Comparison of ENCODE assay signal across 19 cellular contexts in the genomic region with DNA sequence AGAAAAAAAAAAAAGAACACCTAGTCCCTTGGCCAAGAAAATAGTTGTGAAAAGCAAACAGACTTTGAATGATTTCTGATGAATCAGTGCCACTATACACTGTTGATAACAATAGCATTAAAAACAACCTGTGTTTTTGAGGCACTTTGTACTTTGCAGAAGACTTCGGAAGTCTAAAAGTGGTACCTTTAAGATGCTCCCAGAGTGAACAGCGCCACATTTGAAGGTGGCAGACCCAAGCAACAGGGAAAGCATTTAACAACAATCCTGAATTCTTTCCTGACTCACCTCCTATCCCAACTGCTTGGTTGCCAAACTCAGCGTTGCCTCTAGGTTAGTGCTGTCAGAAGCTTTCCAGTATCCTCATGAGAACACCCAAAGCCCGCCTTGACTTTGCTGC.
DNase-seq lines count a peak whose midpoint lies in the region; ATAC-seq, FAIRE-seq and TF ChIP-seq lines count a peak whose summit lies in the region.
"Had no signal": no experiment of that assay in that cellular context is flagged by ENCODE, and none has a peak within 500 bp of the region (broad histone marks: within the 10 kb centered on the region; RNA-seq: fewer than 3 reads in every experiment).

No MANE protein-coding gene starts in this region.

- ATAC-seq in WTC11 (peak; percentile 42; the same call in 1 of the 2 replicates), GM21723 (IDR thresholded peaks at IDR 0.05; ENCODE audit: unreplicated experiment) (no peak)

- no peak for FAIRE-seq in D721Med (lab: Jason Lieb, UNC)
- FAIRE-seq: H1 had no signal

- peaks cover 3% of the 10 kb centered on the region; the same call in 1 of the 2 replicates for H3K27me3 Mint-ChIP-seq in WTC11 (ENCODE audit: low read depth)
- H3K27me3 Mint-ChIP-seq in T-helper 2 cell treated with Interferon-gamma antibody and Interleukin-4, amounts not matched to agents 5 μg/mL and 100 μg/mL, for 36 hours (ENCODE audit: low read depth), result no peaks in the 10 kb centered on the region

- peaks cover 12% of the 10 kb centered on the region for H3K9me3 Mint-ChIP-seq in WTC11
- H3K9me3 Mint-ChIP-seq in T-helper 2 cell treated with Interferon-gamma antibody and Interleukin-4, amounts not matched to agents 5 μg/mL and 100 μg/mL, for 36 hours, result no peaks in the 10 kb centered on the region

- H3K4me3 ChIP-seq in fibroblast of mammary gland (ENCODE audit: control insufficient read depth, low read depth, low read length), result no peak overlapping the region
- H3K4me3 ChIP-seq: BLaER1, MG63, SJSA1 had no signal

- DNase-seq in SIG-M5 treated with dmso at 0.1 percent for 504 hours (lab: John Stamatoyannopoulos, UW; ENCODE audit: unreplicated experiment) (peak; percentile 1), SIG-M5 (lab: John Stamatoyannopoulos, UW) (no peak), WTC11 (ENCODE audit: low spot score) (no peak), fibroblast of mammary gland (ENCODE audit: low read depth) (peak; percentile 31), D721Med (ENCODE audit: insufficient read length, low spot score) (no peak), NCI-H1048 (lab: John Stamatoyannopoulos, UW) (no peak)
- no peak for DNase-seq in T-helper 2 cell treated with Interferon-gamma antibody and Interleukin-4, amounts not matched to agents 5 μg/mL and 100 μg/mL, for 36 hours (ENCODE audit: low spot score)
- DNase-seq: 8988T, DMS153, EL, MG63, NCI-H1092 treated with DMSO at 0.1 percent for 48 hours, NCI-H1694, NCI-H524, RPMI8226 had no signal

- TF ChIP-seq CTCF in WTC11 (IDR thresholded peaks at IDR 0.05), result no peak
- no peak for TF ChIP-seq CTCF in fibroblast of mammary gland (conservative IDR thresholded peaks at IDR 0.05; ENCODE audit: control insufficient read depth, insufficient read depth, low read depth, low read length)
- TF ChIP-seq CTCF in D721Med (IDR thresholded peaks at IDR 0.05; ENCODE audit: insufficient read depth, missing control alignments), result no peak

- H3K27ac Mint-ChIP-seq in WTC11, result no peak overlapping the region
- no peak overlapping the region for H3K27ac Mint-ChIP-seq in T-helper 2 cell treated with Interferon-gamma antibody and Interleukin-4, amounts not matched to agents 5 μg/mL and 100 μg/mL, for 36 hours

- no peak overlapping the region for H3K4me3 Mint-ChIP-seq in WTC11
- H3K4me3 Mint-ChIP-seq in T-helper 2 cell treated with Interferon-gamma antibody and Interleukin-4, amounts not matched to agents 5 μg/mL and 100 μg/mL, for 36 hours, result no peak overlapping the region

- CTCF ChIA-PET in WTC11 (lab: Charles Lee), result interaction anchor here (0.5 to 1.7 kb wide), 2 partner anchors 81 to 178 kb away, joined by 3 to 4 read pairs; no protein-coding TSS in a partner anchor

- peaks cover 7% of the 10 kb centered on the region for H3K36me3 Mint-ChIP-seq in WTC11
- H3K36me3 Mint-ChIP-seq in T-helper 2 cell treated with Interferon-gamma antibody and Interleukin-4, amounts not matched to agents 5 μg/mL and 100 μg/mL, for 36 hours (ENCODE audit: low read depth), result no peaks in the 10 kb centered on the region

- peaks cover 8% of the 10 kb centered on the region; the same call in 1 of the 2 replicates for H3K4me1 Mint-ChIP-seq in WTC11
- no peaks in the 10 kb centered on the region for H3K4me1 Mint-ChIP-seq in T-helper 2 cell treated with Interferon-gamma antibody and Interleukin-4, amounts not matched to agents 5 μg/mL and 100 μg/mL, for 36 hours (ENCODE audit: low read depth)

- POLR2A ChIA-PET in WTC11 (lab: Charles Lee), result no interaction called here

TF ChIP-seq in WTC11, 78 proteins besides CTCF, POLR2A, EP300 and RAD21 (continues in another document):
- TF ChIP-seq ZNF671 (CRISPR knock-in tag; IDR thresholded peaks at IDR 0.05), result no peak
- TF ChIP-seq, protein P1, sequence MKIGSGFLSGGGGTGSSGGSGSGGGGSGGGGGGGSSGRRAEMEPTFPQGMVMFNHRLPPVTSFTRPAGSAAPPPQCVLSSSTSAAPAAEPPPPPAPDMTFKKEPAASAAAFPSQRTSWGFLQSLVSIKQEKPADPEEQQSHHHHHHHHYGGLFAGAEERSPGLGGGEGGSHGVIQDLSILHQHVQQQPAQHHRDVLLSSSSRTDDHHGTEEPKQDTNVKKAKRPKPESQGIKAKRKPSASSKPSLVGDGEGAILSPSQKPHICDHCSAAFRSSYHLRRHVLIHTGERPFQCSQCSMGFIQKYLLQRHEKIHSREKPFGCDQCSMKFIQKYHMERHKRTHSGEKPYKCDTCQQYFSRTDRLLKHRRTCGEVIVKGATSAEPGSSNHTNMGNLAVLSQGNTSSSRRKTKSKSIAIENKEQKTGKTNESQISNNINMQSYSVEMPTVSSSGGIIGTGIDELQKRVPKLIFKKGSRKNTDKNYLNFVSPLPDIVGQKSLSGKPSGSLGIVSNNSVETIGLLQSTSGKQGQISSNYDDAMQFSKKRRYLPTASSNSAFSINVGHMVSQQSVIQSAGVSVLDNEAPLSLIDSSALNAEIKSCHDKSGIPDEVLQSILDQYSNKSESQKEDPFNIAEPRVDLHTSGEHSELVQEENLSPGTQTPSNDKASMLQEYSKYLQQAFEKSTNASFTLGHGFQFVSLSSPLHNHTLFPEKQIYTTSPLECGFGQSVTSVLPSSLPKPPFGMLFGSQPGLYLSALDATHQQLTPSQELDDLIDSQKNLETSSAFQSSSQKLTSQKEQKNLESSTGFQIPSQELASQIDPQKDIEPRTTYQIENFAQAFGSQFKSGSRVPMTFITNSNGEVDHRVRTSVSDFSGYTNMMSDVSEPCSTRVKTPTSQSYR (CRISPR knock-in tag; IDR thresholded peaks at IDR 0.05), result no peak
- no peak for TF ChIP-seq NR1H2 (CRISPR knock-in tag; IDR thresholded peaks at IDR 0.05)
- TF ChIP-seq ZNF219 (CRISPR knock-in tag; IDR thresholded peaks at IDR 0.05; ENCODE audit: borderline replicate concordance), result no peak
- no peak for TF ChIP-seq ELF4 (CRISPR knock-in tag; IDR thresholded peaks at IDR 0.05; ENCODE audit: low read depth)
- TF ChIP-seq ZNF317 (CRISPR knock-in tag; IDR thresholded peaks at IDR 0.05; ENCODE audit: borderline replicate concordance, low read depth), result no peak
- no peak for TF ChIP-seq JAZF1 (CRISPR knock-in tag; IDR thresholded peaks at IDR 0.05)
- no peak for TF ChIP-seq NR3C1 (CRISPR knock-in tag; conservative IDR thresholded peaks at IDR 0.05; ENCODE audit: low read depth)
- no peak for TF ChIP-seq ATF1 (CRISPR knock-in tag; IDR thresholded peaks at IDR 0.05)
- TF ChIP-seq, protein P2, sequence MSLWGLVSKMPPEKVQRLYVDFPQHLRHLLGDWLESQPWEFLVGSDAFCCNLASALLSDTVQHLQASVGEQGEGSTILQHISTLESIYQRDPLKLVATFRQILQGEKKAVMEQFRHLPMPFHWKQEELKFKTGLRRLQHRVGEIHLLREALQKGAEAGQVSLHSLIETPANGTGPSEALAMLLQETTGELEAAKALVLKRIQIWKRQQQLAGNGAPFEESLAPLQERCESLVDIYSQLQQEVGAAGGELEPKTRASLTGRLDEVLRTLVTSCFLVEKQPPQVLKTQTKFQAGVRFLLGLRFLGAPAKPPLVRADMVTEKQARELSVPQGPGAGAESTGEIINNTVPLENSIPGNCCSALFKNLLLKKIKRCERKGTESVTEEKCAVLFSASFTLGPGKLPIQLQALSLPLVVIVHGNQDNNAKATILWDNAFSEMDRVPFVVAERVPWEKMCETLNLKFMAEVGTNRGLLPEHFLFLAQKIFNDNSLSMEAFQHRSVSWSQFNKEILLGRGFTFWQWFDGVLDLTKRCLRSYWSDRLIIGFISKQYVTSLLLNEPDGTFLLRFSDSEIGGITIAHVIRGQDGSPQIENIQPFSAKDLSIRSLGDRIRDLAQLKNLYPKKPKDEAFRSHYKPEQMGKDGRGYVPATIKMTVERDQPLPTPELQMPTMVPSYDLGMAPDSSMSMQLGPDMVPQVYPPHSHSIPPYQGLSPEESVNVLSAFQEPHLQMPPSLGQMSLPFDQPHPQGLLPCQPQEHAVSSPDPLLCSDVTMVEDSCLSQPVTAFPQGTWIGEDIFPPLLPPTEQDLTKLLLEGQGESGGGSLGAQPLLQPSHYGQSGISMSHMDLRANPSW (CRISPR knock-in tag; conservative IDR thresholded peaks at IDR 0.05; ENCODE audit: low read depth), result no peak
- TF ChIP-seq HMGA2 (CRISPR knock-in tag; IDR thresholded peaks at IDR 0.05), result no peak
- no peak for TF ChIP-seq TP53 (CRISPR knock-in tag; IDR thresholded peaks at IDR 0.05)
- TF ChIP-seq, protein P3, sequence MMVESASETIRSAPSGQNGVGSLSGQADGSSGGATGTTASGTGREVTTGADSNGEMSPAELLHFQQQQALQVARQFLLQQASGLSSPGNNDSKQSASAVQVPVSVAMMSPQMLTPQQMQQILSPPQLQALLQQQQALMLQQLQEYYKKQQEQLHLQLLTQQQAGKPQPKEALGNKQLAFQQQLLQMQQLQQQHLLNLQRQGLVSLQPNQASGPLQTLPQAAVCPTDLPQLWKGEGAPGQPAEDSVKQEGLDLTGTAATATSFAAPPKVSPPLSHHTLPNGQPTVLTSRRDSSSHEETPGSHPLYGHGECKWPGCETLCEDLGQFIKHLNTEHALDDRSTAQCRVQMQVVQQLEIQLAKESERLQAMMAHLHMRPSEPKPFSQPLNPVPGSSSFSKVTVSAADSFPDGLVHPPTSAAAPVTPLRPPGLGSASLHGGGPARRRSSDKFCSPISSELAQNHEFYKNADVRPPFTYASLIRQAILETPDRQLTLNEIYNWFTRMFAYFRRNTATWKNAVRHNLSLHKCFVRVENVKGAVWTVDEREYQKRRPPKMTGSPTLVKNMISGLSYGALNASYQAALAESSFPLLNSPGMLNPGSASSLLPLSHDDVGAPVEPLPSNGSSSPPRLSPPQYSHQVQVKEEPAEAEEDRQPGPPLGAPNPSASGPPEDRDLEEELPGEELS (CRISPR knock-in tag; IDR thresholded peaks at IDR 0.05), result no peak
- TF ChIP-seq, protein P4, sequence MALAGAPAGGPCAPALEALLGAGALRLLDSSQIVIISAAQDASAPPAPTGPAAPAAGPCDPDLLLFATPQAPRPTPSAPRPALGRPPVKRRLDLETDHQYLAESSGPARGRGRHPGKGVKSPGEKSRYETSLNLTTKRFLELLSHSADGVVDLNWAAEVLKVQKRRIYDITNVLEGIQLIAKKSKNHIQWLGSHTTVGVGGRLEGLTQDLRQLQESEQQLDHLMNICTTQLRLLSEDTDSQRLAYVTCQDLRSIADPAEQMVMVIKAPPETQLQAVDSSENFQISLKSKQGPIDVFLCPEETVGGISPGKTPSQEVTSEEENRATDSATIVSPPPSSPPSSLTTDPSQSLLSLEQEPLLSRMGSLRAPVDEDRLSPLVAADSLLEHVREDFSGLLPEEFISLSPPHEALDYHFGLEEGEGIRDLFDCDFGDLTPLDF (CRISPR knock-in tag; IDR thresholded peaks at IDR 0.05), result no peak
- TF ChIP-seq, protein P5, sequence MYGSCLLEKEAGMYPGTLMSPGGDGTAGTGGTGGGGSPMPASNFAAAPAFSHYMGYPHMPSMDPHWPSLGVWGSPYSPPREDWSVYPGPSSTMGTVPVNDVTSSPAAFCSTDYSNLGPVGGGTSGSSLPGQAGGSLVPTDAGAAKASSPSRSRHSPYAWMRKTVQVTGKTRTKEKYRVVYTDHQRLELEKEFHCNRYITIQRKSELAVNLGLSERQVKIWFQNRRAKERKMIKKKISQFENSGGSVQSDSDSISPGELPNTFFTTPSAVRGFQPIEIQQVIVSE (CRISPR knock-in tag; IDR thresholded peaks at IDR 0.05; ENCODE audit: borderline replicate concordance), result no peak

Comparison
In these comparisons a context has a peak if more than half of its experiments do, and no peak if none do; other contexts are left out.
1. DNase-seq: peak in SIG-M5 treated with dmso at 0.1 percent for 504 hours (single experiment) and fibroblast of mammary gland (single experiment); none in SIG-M5 (single experiment), WTC11 (single experiment), D721Med (single experiment), T-helper 2 cell treated with Interferon-gamma antibody and Interleukin-4, amounts not matched to agents 5 μg/mL and 100 μg/mL, for 36 hours (single experiment) and NCI-H1048 (single experiment).